1 cellular context compared by ENCODE assay signal in genomic region chr6:150202404-150202803, GRCh38.
A peak's percentile ranks its signal among the peaks of the same experiment; 100 is the strongest.
TF ChIP-seq lines count a peak whose summit lies in the region.

No MANE protein-coding gene starts in this region.

TF ChIP-seq in K562, 482 proteins besides CTCF, POLR2A, EP300 and RAD21 (continued from another document):
- TF ChIP-seq, protein P1, sequence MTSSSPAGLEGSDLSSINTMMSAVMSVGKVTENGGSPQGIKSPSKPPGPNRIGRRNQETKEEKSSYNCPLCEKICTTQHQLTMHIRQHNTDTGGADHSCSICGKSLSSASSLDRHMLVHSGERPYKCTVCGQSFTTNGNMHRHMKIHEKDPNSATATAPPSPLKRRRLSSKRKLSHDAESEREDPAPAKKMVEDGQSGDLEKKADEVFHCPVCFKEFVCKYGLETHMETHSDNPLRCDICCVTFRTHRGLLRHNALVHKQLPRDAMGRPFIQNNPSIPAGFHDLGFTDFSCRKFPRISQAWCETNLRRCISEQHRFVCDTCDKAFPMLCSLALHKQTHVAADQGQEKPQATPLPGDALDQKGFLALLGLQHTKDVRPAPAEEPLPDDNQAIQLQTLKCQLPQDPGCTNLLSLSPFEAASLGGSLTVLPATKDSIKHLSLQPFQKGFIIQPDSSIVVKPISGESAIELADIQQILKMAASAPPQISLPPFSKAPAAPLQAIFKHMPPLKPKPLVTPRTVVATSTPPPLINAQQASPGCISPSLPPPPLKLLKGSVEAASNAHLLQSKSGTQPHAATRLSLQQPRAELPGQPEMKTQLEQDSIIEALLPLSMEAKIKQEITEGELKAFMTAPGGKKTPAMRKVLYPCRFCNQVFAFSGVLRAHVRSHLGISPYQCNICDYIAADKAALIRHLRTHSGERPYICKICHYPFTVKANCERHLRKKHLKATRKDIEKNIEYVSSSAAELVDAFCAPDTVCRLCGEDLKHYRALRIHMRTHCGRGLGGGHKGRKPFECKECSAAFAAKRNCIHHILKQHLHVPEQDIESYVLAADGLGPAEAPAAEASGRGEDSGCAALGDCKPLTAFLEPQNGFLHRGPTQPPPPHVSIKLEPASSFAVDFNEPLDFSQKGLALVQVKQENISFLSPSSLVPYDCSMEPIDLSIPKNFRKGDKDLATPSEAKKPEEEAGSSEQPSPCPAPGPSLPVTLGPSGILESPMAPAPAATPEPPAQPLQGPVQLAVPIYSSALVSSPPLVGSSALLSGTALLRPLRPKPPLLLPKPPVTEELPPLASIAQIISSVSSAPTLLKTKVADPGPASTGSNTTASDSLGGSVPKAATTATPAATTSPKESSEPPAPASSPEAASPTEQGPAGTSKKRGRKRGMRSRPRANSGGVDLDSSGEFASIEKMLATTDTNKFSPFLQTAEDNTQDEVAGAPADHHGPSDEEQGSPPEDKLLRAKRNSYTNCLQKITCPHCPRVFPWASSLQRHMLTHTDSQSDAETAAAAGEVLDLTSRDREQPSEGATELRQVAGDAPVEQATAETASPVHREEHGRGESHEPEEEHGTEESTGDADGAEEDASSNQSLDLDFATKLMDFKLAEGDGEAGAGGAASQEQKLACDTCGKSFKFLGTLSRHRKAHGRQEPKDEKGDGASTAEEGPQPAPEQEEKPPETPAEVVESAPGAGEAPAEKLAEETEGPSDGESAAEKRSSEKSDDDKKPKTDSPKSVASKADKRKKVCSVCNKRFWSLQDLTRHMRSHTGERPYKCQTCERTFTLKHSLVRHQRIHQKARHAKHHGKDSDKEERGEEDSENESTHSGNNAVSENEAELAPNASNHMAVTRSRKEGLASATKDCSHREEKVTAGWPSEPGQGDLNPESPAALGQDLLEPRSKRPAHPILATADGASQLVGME (CRISPR knock-in tag; IDR thresholded peaks at IDR 0.05): no peak
- TF ChIP-seq DACH1 (IDR thresholded peaks at IDR 0.05; ENCODE audit: partially characterized antibody) (no peak), EP400 (IDR thresholded peaks at IDR 0.05) (no peak), ATF3 (IDR thresholded peaks at IDR 0.05) (peak; percentile 27; the same call in 1 of the 2 replicates), ATF3 (CRISPR knock-in tag; conservative IDR thresholded peaks at IDR 0.05) (no peak), NONO (IDR thresholded peaks at IDR 0.05; ENCODE audit: low read depth in 2 of 2, low read length in 1 of 2) (no peak), ZNF764 (CRISPR knock-in tag; IDR thresholded peaks at IDR 0.05; ENCODE audit: low read depth) (no peak), JUND (IDR thresholded peaks at IDR 0.05; ENCODE audit: borderline replicate concordance, low read depth, low read length) (0 out of 2 replicates have a peak, but pooled peaks have one; percentile 34), JUND (tag; IDR thresholded peaks at IDR 0.05; ENCODE audit: borderline replicate concordance, low read depth, low read length) (no peak)
- TF ChIP-seq, protein P2, sequence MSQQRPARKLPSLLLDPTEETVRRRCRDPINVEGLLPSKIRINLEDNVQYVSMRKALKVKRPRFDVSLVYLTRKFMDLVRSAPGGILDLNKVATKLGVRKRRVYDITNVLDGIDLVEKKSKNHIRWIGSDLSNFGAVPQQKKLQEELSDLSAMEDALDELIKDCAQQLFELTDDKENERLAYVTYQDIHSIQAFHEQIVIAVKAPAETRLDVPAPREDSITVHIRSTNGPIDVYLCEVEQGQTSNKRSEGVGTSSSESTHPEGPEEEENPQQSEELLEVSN (IDR thresholded peaks at IDR 0.05; ENCODE audit: borderline replicate concordance in 1 of 2, extremely low read depth in 1 of 2, insufficient read depth in 1 of 2, insufficient read length in 1 of 2, low read depth in 1 of 2, low read length in 1 of 2, poor library complexity in 1 of 2, severe bottlenecking in 1 of 2): no peak
